Comparison of ENCODE assay signal across 9 cellular contexts in the genomic region with DNA sequence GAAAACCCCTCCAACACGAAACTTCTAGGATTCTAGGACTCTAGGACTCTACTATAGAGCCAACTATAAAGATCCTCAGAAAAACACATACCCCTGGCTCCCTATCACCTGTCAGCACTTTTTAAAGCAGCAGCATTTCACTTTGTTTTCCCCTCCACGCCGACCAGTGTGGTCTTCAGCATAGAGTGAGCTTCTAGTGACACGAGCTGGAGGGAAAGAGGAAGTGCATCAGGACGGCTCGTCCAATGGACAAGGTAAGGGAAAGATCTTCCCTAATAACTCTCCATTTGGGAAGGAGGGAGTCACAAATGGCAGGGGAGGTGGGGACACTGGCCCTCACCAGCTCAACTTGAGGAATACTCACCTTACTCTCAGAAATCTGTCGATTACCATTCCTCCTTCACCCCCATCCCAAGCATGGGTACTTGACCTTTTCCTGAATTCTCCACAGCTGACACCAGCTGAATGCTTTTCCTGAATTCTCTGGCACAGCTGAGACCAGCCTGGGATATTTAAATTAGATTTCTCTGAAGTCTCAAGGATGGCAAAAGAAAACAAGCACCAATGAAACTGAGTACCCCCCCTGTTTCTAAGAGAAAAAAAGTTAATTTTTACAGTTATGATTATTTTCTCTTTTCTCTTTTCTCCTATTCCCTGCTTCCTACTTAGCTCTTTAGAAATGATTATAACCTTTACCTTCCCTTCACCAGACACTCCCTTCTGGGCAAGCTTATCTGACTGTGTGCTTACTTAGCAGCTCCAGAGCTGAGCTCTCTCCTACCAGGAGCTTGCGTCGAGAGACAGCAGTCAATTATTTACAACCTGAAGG. TPM values are rescaled to one million over a fixed set of nuclear protein-coding genes. Genes with fewer than 3 reads are reported as not detected.
A peak's percentile ranks its signal among the peaks of the same experiment; 100 is the strongest.
DNase-seq lines count a peak whose midpoint lies in the region; ATAC-seq, FAIRE-seq and TF ChIP-seq lines count a peak whose summit lies in the region.
"Had no signal": no experiment of that assay in that cellular context is flagged by ENCODE, and none has a peak within 500 bp of the region (broad histone marks: within the 10 kb centered on the region; RNA-seq: fewer than 3 reads in every experiment).

No MANE protein-coding gene starts in this region.

- H3K4me3 ChIP-seq in breast epithelium (no peak overlapping the region), kidney (ENCODE audit: low read length in 2 of 2) (no peak overlapping the region), transverse colon (no peak overlapping the region)

- no peak overlapping the region for H2AK5ac ChIP-seq in H9 (ENCODE audit: insufficient read length, low read length)

- H3K27me3 Mint-ChIP-seq in CD14-positive monocyte (ENCODE audit: low read depth in 3 of 3) (peaks cover 0 to 4% (median 0%) of the 10 kb centered on the region in 3 donors), H9 (ENCODE audit: low read depth) (peaks cover 3% of the 10 kb centered on the region)

- no peak for TF ChIP-seq EP300 in transverse colon (IDR thresholded peaks at IDR 0.05; ENCODE audit: low read depth)

- H3K18ac ChIP-seq in H9 (ENCODE audit: insufficient read length, low read depth, low read length) = no peak overlapping the region

- no peak overlapping the region for H3K9ac ChIP-seq in H9 (ENCODE audit: extremely low read depth, insufficient read length, low read length)
- no peak overlapping the region for H3K9ac ChIP-seq in kidney (ENCODE audit: low read length in 2 of 2)

- H3K36me3 Mint-ChIP-seq in CD14-positive monocyte (no peaks in the 10 kb centered on the region), H9 (ENCODE audit: insufficient read depth in 1 of 3, low read depth in 3 of 3) (no peaks in the 10 kb centered on the region)

- H2BK5ac ChIP-seq in H9 (ENCODE audit: insufficient read length, low read length) = no peak overlapping the region

- no peak overlapping the region for H3K4me2 ChIP-seq in H9 (ENCODE audit: insufficient read depth, insufficient read length, low read length)

- in situ Hi-C loops in transverse colon (cut with MboI; ENCODE audit: low pct_ligation_motif_present in 1 of 4, low pct_unique_long_range_greater_than_20kb in 1 of 4, low sequenced_read_pairs in 3 of 4) = loop anchor here in 3 of 4 donors (5.0 to 25.0 kb wide), 6 partner anchors 226 to 376 kb away; a partner anchor contains a TSS

- H3K9me3 ChIP-seq in H9 (ENCODE audit: control insufficient read depth, low read depth, low read length) (no peaks in the 10 kb centered on the region), breast epithelium (no peaks in the 10 kb centered on the region), kidney (ENCODE audit: control insufficient read depth in 1 of 2, low read length in 2 of 2) (no peaks in the 10 kb centered on the region), transverse colon (no peaks in the 10 kb centered on the region)

- no peaks in the 10 kb centered on the region for H3K79me2 ChIP-seq in H9 (ENCODE audit: insufficient read depth, low read length)

- H2AFZ ChIP-seq in H9 (ENCODE audit: low read length) = no peak overlapping the region

- no peak overlapping the region for H3K23ac ChIP-seq in H9 (ENCODE audit: insufficient read length, low read depth, low read length)

- DNase-seq in CD14-positive monocyte (ENCODE audit: low spot score) = no peak
- DNase-seq in H9 = peak; percentile 54
- peak; percentile 89 for DNase-seq in NCI-H69 (lab: John Stamatoyannopoulos, UW)
- no peak for DNase-seq in breast epithelium (ENCODE audit: low spot score in 2 of 2)
- no peak for DNase-seq in kidney
- no peak for DNase-seq in transverse colon

- H3K4ac ChIP-seq in H9 (ENCODE audit: low read depth, low read length) = no peak overlapping the region

- H3T11ph ChIP-seq in H9 (ENCODE audit: low read length) = no peak overlapping the region

- H4K91ac ChIP-seq in H9 (ENCODE audit: insufficient read length, low read depth, low read length) = no peak overlapping the region

- no peak overlapping the region for H4K8ac ChIP-seq in H9 (replicated peaks; ENCODE audit: insufficient read length, low read depth, low read length)

- H3K27ac ChIP-seq in H9 (ENCODE audit: insufficient read length, low read depth, low read length) (no peak overlapping the region), breast epithelium (no peak overlapping the region), kidney (ENCODE audit: low read depth in 2 of 2, low read length in 2 of 2) (no peak overlapping the region), transverse colon (no peak overlapping the region)
- H3K27ac ChIP-seq: epithelial cell of prostate had no signal

- TF ChIP-seq CTCF in CD14-positive monocyte (IDR thresholded peaks at IDR 0.05) (peak; percentile 55), H9 (conservative IDR thresholded peaks at IDR 0.05) (peak; percentile 71), breast epithelium (IDR thresholded peaks at IDR 0.05) (peak; percentile 30 to 57 (median 56)), kidney (IDR thresholded peaks at IDR 0.05; ENCODE audit: borderline replicate concordance, extremely low read depth, insufficient read depth) (peak; percentile 65), transverse colon (IDR thresholded peaks at IDR 0.05) (peak; percentile 56 to 67 (median 62))

- H3K4me3 Mint-ChIP-seq in CD14-positive monocyte = no peak overlapping the region
- no peak overlapping the region for H3K4me3 Mint-ChIP-seq in H9

- H3K36me3 ChIP-seq in breast epithelium (no peaks in the 10 kb centered on the region), kidney (ENCODE audit: control insufficient read depth in 1 of 2, insufficient read depth in 2 of 2, low read length in 2 of 2) (no peaks in the 10 kb centered on the region), transverse colon (no peaks in the 10 kb centered on the region)

- no peak for FAIRE-seq in kidney (lab: Jason Lieb, UNC)

- no peak overlapping the region for H3K14ac ChIP-seq in H9 (ENCODE audit: insufficient read depth, low read length)

- H3K27me3 ChIP-seq in H9 (ENCODE audit: insufficient read depth, low read length) (no peaks in the 10 kb centered on the region), breast epithelium (no peaks in the 10 kb centered on the region), transverse colon (peaks cover 9% of the 10 kb centered on the region)

- ATAC-seq in HG03457 (IDR thresholded peaks at IDR 0.05; ENCODE audit: unreplicated experiment) = no peak
- no peak for ATAC-seq in GM18870 (IDR thresholded peaks at IDR 0.05; ENCODE audit: unreplicated experiment)

- H2BK12ac ChIP-seq in H9 (ENCODE audit: insufficient read length, low read depth, low read length) = no peak overlapping the region

- TF ChIP-seq POLR2A in breast epithelium (IDR thresholded peaks at IDR 0.05) (no peak), transverse colon (IDR thresholded peaks at IDR 0.05) (no peak)

- no peak overlapping the region for H2BK120ac ChIP-seq in H9 (ENCODE audit: low read depth, low read length, poor library complexity, severe bottlenecking)

- H3K4me1 Mint-ChIP-seq in CD14-positive monocyte (peaks cover 22% of the 10 kb centered on the region), H9 (peaks cover 0 to 5% of the 10 kb centered on the region in 2 experiments; a peak in 2 of 4 replicates)

- no peaks in the 10 kb centered on the region for H3K79me1 ChIP-seq in H9 (ENCODE audit: insufficient read depth, low read depth, low read length, poor library complexity, severe bottlenecking)

- no peak overlapping the region for H3K56ac ChIP-seq in H9 (ENCODE audit: insufficient read length, low read depth, low read length)

- intact Hi-C loops in CD14-positive monocyte (cut with micrococcal nuclease) (loop anchor here (2.0 to 5.0 kb wide), 2 partner anchors 268 to 366 kb away; no protein-coding TSS in a partner anchor), breast epithelium (cut with DNase I; ENCODE audit: low total_unique reads) (no loop called here), kidney (cut with DNase I) (loop anchor here (5.0 to 10.0 kb wide), 3 partner anchors 228 to 368 kb away; no protein-coding TSS in a partner anchor), transverse colon (cut with DNase I; ENCODE audit: low total_unique reads) (loop anchor here (2.0 to 5.0 kb wide), 2 partner anchors 226 to 270 kb away; no protein-coding TSS in a partner anchor)

- H2BK15ac ChIP-seq in H9 (ENCODE audit: low read depth, low read length) = no peak overlapping the region

- H3K9me3 Mint-ChIP-seq in CD14-positive monocyte = no peaks in the 10 kb centered on the region
- no peaks in the 10 kb centered on the region for H3K9me3 Mint-ChIP-seq in H9

- no peak overlapping the region for H2BK20ac ChIP-seq in H9 (ENCODE audit: low read depth, low read length, poor library complexity, severe bottlenecking)

- no peak overlapping the region for H3K27ac Mint-ChIP-seq in CD14-positive monocyte
- H3K27ac Mint-ChIP-seq in H9 = no peak overlapping the region

- H4K20me1 ChIP-seq in H9 (ENCODE audit: control insufficient read depth, insufficient read depth, insufficient read length) = no peaks in the 10 kb centered on the region

- no CpG with 5 or more reads among the region's 9 CpGs for WGBS in H9 (ENCODE audit: extremely low coverage, insufficient read length, low lambda C conversion rate)
- WGBS in transverse colon (ENCODE audit: low coverage in 1 of 2), 2 donors = 17% methylated on average over 6 to 9 of the region's 9 CpGs

- H3K4me1 ChIP-seq in H9 (ENCODE audit: insufficient read depth, low read length) (no peaks in the 10 kb centered on the region), breast epithelium (no peaks in the 10 kb centered on the region), kidney (ENCODE audit: control insufficient read depth in 1 of 2, insufficient read depth in 1 of 2, low read depth in 1 of 2, low read length in 2 of 2) (peaks cover 5 to 15% of the 10 kb centered on the region in 2 donors), transverse colon (peaks cover 0 to 32% (median 16%) of the 10 kb centered on the region in 4 donors)

- H3K23me2 ChIP-seq in H9 (ENCODE audit: insufficient read length, low read depth, low read length, poor library complexity, severe bottlenecking) = no peaks in the 10 kb centered on the region

- H4K5ac ChIP-seq in H9 (ENCODE audit: insufficient read length, low read depth, low read length) = no peak overlapping the region

RNA-seq across cellular contexts. Expression of a gene that starts 33.3 kb away (rescaled TPM):
- polyA plus RNA-seq in CD14-positive monocyte = not detected
- total RNA-seq in H9 (2021) = not detected in 2 replicates
- 1,000 to 10,000 TPM in 2 of 3 donors, 100 to 1,000 TPM in 1; 987 to 2,750 (median 1,078) TPM for total RNA-seq in breast epithelium
- total RNA-seq in kidney = 1,451 TPM
- 91.9 TPM for polyA plus RNA-seq in kidney (ENCODE audit: insufficient read depth, low read depth, low replicate concordance)
- total RNA-seq in transverse colon = 100 to 1,000 TPM in 3 of 4 donors, 10 to 100 TPM in 1; 37.8 to 385 (median 179) TPM

Comparison
In these comparisons a context has a peak if more than half of its experiments do, and no peak if none do; other contexts are left out.
1. DNase-seq: peak in H9 (single experiment) and NCI-H69 (single experiment); none in CD14-positive monocyte (single experiment), breast epithelium (0 of 2), kidney (single experiment) and transverse colon (single experiment).
2. RNA of a gene that starts 33.3 kb away (total RNA-seq): 1,451 TPM in kidney (single experiment), 987 to 2,750 TPM in breast epithelium and 37.8 to 385 TPM in transverse colon; not detected in H9; every median in the first group is over 10 times any median in the second.
3. Peak in every context shown above with its lines, with median percentiles within 50 percentile points of each other: CTCF ChIP-seq.